ENCODE assay signal across 8 cellular contexts in the genomic region with DNA sequence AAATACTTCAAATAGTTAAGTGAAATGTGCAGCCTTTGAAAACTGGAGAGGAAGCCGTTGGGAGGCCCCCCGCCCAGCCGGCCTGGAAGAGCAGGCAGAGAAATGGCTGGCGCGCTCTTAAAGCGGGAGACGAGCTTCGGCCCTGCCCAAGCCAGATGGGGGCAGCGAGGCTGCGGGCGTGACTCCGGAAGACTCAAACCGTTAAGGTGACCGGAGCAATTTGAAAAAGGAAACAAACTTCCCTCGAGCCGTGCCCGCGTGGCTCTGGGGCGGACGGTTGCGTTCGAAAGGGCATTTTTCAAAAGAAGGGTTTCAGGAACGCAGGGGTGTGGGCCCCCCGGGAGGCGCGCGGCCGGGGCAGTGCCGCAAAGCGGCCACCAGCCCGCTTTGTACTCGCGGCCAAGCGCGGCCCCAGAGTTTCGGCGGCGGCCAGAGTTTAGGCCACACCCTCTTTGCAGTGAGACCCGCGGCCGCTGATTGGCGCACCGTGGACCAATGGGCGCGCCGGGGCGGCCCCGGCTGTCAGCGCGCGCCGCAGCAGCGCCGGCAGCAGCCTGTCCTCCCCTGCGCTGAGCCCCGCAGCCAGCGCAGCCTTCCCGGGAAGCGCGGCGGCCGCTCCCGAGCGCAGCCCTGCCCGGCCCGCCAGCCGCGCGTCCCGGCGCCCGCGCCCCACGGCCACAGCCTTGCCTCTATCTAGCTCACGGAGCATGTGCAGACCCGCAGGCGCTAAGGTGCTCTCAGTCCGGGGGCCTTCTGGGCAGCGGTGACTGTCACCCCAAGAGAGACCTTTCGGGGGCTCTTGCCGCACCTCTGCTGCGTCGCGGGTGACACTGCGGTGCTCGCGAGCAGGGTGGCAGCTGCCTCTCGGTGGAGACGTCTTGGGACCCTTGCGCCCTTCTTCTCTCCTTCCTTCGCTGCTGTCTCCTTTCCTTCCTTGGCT. TPM values are rescaled to one million over a fixed set of nuclear protein-coding genes. Genes with fewer than 3 reads are reported as not detected.
DNase-seq lines count a peak whose midpoint lies in the region; ATAC-seq and TF ChIP-seq lines count a peak whose summit lies in the region.

A gene with protein sequence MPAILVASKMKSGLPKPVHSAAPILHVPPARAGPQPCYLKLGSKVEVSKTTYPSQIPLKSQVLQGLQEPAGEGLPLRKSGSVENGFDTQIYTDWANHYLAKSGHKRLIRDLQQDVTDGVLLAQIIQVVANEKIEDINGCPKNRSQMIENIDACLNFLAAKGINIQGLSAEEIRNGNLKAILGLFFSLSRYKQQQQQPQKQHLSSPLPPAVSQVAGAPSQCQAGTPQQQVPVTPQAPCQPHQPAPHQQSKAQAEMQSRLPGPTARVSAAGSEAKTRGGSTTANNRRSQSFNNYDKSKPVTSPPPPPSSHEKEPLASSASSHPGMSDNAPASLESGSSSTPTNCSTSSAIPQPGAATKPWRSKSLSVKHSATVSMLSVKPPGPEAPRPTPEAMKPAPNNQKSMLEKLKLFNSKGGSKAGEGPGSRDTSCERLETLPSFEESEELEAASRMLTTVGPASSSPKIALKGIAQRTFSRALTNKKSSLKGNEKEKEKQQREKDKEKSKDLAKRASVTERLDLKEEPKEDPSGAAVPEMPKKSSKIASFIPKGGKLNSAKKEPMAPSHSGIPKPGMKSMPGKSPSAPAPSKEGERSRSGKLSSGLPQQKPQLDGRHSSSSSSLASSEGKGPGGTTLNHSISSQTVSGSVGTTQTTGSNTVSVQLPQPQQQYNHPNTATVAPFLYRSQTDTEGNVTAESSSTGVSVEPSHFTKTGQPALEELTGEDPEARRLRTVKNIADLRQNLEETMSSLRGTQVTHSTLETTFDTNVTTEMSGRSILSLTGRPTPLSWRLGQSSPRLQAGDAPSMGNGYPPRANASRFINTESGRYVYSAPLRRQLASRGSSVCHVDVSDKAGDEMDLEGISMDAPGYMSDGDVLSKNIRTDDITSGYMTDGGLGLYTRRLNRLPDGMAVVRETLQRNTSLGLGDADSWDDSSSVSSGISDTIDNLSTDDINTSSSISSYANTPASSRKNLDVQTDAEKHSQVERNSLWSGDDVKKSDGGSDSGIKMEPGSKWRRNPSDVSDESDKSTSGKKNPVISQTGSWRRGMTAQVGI (N-terminal part only) (plus strand): TSS at position 557 of the 940 bp plus-strand sequence. CDS start 859 bp downstream, outside the sequence.

- peak; percentile 98 for ATAC-seq in GM19351 (IDR thresholded peaks at IDR 0.05; ENCODE audit: unreplicated experiment)
- ATAC-seq in HG03469 (IDR thresholded peaks at IDR 0.05; ENCODE audit: unreplicated experiment) = peak; percentile 98
- ATAC-seq in activated CD8-positive, alpha-beta T cell treated with anti-CD3 and anti-CD28 coated beads, Interleukin-2, amount 10 ng/mL, durations not matched to agents 7 days and 5 days = peak; percentile 100
- ATAC-seq in lung (ENCODE audit: insufficient read depth, low FRiP score) = peak; percentile 95

- DNase-seq in NCI-H526 treated with DMSO at 0.1 percent for 48 hours (lab: John Stamatoyannopoulos, UW) = peak; percentile 84
- DNase-seq in activated CD8-positive, alpha-beta T cell treated with anti-CD3 and anti-CD28 coated beads, Interleukin-2, amount 10 ng/mL, durations not matched to agents 7 days and 5 days = peak; percentile 81
- DNase-seq in effector CD8-positive, alpha-beta T cell (lab: John Stamatoyannopoulos, UW) = peak; percentile 60
- DNase-seq in lung (ENCODE audit: low spot score) = peak; percentile 90
- DNase-seq in stimulated activated CD4-positive, alpha-beta T cell treated with anti-CD3 and anti-CD28 coated beads, TNF-alpha, amount 100 ng/mL, for 1 hour (ENCODE audit: low read depth in 3 of 3, low spot score in 1 of 3) = peak; percentile 33 to 54 (median 41)

- peaks cover 25% of the 10 kb centered on the region for H3K4me1 Mint-ChIP-seq in activated CD8-positive, alpha-beta T cell treated with anti-CD3 and anti-CD28 coated beads, Interleukin-2, amount 10 ng/mL, durations not matched to agents 7 days and 5 days (ENCODE audit: low read depth)

- peak within 1 kb of the TSS; percentile 75 for H3K4me3 ChIP-seq in BLaER1
- peak within 1 kb of the TSS; percentile 59 for H3K4me3 ChIP-seq in lung

- peak within 1 kb of the TSS; percentile 89 for H3K27ac Mint-ChIP-seq in activated CD8-positive, alpha-beta T cell treated with anti-CD3 and anti-CD28 coated beads, Interleukin-2, amount 10 ng/mL, durations not matched to agents 7 days and 5 days

- peak within 1 kb of the TSS; percentile 84 for H3K9ac ChIP-seq in BLaER1

- peak within 1 kb of the TSS; percentile 85 for H3K4me3 Mint-ChIP-seq in activated CD8-positive, alpha-beta T cell treated with anti-CD3 and anti-CD28 coated beads, Interleukin-2, amount 10 ng/mL, durations not matched to agents 7 days and 5 days

- H3K4me2 ChIP-seq in BLaER1 = peak within 1 kb of the TSS; percentile 99

- H3K9me3 ChIP-seq in BLaER1 = no peaks in the 10 kb centered on the region
- H3K9me3 ChIP-seq in lung (ENCODE audit: control insufficient read depth in 2 of 2, insufficient read depth in 1 of 2, low read length in 1 of 2) = no peaks in the 10 kb centered on the region

- no peaks in the 10 kb centered on the region for H3K36me3 ChIP-seq in BLaER1
- no peaks in the 10 kb centered on the region for H3K36me3 ChIP-seq in lung (ENCODE audit: control insufficient read depth in 2 of 2, insufficient read depth in 2 of 2, low read length in 2 of 2)

- CTCF ChIA-PET in activated CD8-positive, alpha-beta T cell treated with anti-CD3 and anti-CD28 coated beads, Interleukin-2, amount 10 ng/mL, durations not matched to agents 7 days and 5 days (lab: Charles Lee) = interaction anchor here (0.9 to 1.5 kb wide), 2 partner anchors 11 to 30 kb away, joined by 3 to 4 read pairs; no protein-coding TSS in a partner anchor

- no peaks in the 10 kb centered on the region for H3K36me3 Mint-ChIP-seq in activated CD8-positive, alpha-beta T cell treated with anti-CD3 and anti-CD28 coated beads, Interleukin-2, amount 10 ng/mL, durations not matched to agents 7 days and 5 days (ENCODE audit: low read depth)

- WGBS in lung, 2 donors = 0 to 1% methylated on average over 81 to 91 of the region's 91 CpGs

- peak within 1 kb of the TSS; percentile 92 for H3K27ac ChIP-seq in BLaER1
- peak within 1 kb of the TSS; percentile 95 to 96 for H3K27ac ChIP-seq in lung (ENCODE audit: low read depth in 1 of 2, low read length in 1 of 2)

- no peak for TF ChIP-seq CTCF in lung (IDR thresholded peaks at IDR 0.05; ENCODE audit: control extremely low read depth, extremely low read depth)

- peaks cover 15% of the 10 kb centered on the region; the same call in 1 of the 2 replicates for H4K20me1 ChIP-seq in BLaER1

- H3K27me3 ChIP-seq in BLaER1 (peaks cover 44% of the 10 kb centered on the region), lung (ENCODE audit: control insufficient read depth, insufficient read depth) (no peaks in the 10 kb centered on the region)

- H3K27me3 Mint-ChIP-seq in activated CD8-positive, alpha-beta T cell treated with anti-CD3 and anti-CD28 coated beads, Interleukin-2, amount 10 ng/mL, durations not matched to agents 7 days and 5 days (ENCODE audit: low read depth) = peaks cover 52% of the 10 kb centered on the region

- H3K4me1 ChIP-seq in BLaER1 = peaks cover 30% of the 10 kb centered on the region
- peaks cover 10 to 13% of the 10 kb centered on the region in 2 donors for H3K4me1 ChIP-seq in lung (ENCODE audit: control insufficient read depth in 2 of 2, insufficient read depth in 2 of 2, low read length in 2 of 2)

- POLR2A ChIA-PET in activated CD8-positive, alpha-beta T cell treated with anti-CD3 and anti-CD28 coated beads, Interleukin-2, amount 10 ng/mL, durations not matched to agents 7 days and 5 days (lab: Charles Lee) = interaction anchor here (1.3 kb wide), 1 partner anchor 11 kb away, joined by 3 read pairs; no protein-coding TSS in a partner anchor

- no peaks in the 10 kb centered on the region for H3K9me3 Mint-ChIP-seq in activated CD8-positive, alpha-beta T cell treated with anti-CD3 and anti-CD28 coated beads, Interleukin-2, amount 10 ng/mL, durations not matched to agents 7 days and 5 days (ENCODE audit: insufficient read depth)

RNA-seq across cellular contexts. Expression of the gene that starts here (rescaled TPM):
- total RNA-seq in activated CD8-positive, alpha-beta T cell treated with anti-CD3 and anti-CD28 coated beads, Interleukin-2, amount 10 ng/mL, durations not matched to agents 7 days and 5 days = under 1 TPM; 0.23 to 0.71 TPM
- 10 to 100 TPM; 31.5 to 47.9 TPM for total RNA-seq in lung
- 1 to 10 TPM; 6.8 to 8.9 TPM for polyA plus RNA-seq in lung

Comparison
In these comparisons a context has a peak if more than half of its experiments do, and no peak if none do; other contexts are left out.
1. Peak in every context shown above with its lines: DNase-seq, ATAC-seq, H3K4me3 ChIP-seq and H3K27ac ChIP-seq.
2. RNA of the gene that starts here (total RNA-seq): 31.5 to 47.9 TPM in lung; 0.23 to 0.71 TPM in activated CD8-positive, alpha-beta T cell treated with anti-CD3 and anti-CD28 coated beads, Interleukin-2, amount 10 ng/mL, durations not matched to agents 7 days and 5 days; every median in the first group is over 10 times any median in the second.
3. Peak in DNase-seq and ATAC-seq in activated CD8-positive, alpha-beta T cell treated with anti-CD3 and anti-CD28 coated beads, Interleukin-2, amount 10 ng/mL, durations not matched to agents 7 days and 5 days; RNA of the gene not detected or under 1 TPM.